33 cellular contexts compared by ENCODE assay signal in genomic region chr3:186213946-186214345, GRCh38.
DNase-seq lines count a peak whose midpoint lies in the region; ATAC-seq, FAIRE-seq and TF ChIP-seq lines count a peak whose summit lies in the region.
"Had no signal": no experiment of that assay in that cellular context is flagged by ENCODE, and none has a peak within 500 bp of the region (broad histone marks: within the 10 kb centered on the region; RNA-seq: fewer than 3 reads in every experiment).

No MANE protein-coding gene starts in this region.

- H3K27me3 ChIP-seq in MG63 = no peaks in the 10 kb centered on the region
- H3K27me3 ChIP-seq in astrocyte (ENCODE audit: insufficient read depth, low read length) = no peaks in the 10 kb centered on the region
- H3K27me3 ChIP-seq: ascending aorta, gastroesophageal sphincter, right lobe of liver had no signal

- DNase-seq in activated CD4-positive, CD25-positive, alpha-beta regulatory T cell treated with anti-CD3 and anti-CD28 coated beads, Interleukin-2, amount 50 U/mL, for 72 hours = no peak
- DNase-seq in MG63 = peak; percentile 43
- DNase-seq in astrocyte (ENCODE audit: low read depth) = peak; percentile 6
- peak; percentile 54 for DNase-seq in stromal cell of bone marrow (ENCODE audit: low read depth)
- DNase-seq in NCI-H1436 treated with DMSO at 0.1 percent for 48 hours (lab: John Stamatoyannopoulos, UW) = no peak
- DNase-seq: activated CD8-positive, alpha-beta T cell treated with anti-CD3 and anti-CD28 coated beads for 36 hours; COR-L47; DMS53; endodermal cell; left ventricle myocardium superior; naive B cell; PC-3; right lobe of liver; SHP77; stimulated activated CD4-positive, alpha-beta T cell treated with anti-CD3 and anti-CD28 coated beads, Interleukin-12 subunit alpha, Interleukin-12 subunit beta, amount 100 ng/mL, for 4 hours; stimulated activated CD4-positive, alpha-beta T cell treated with anti-CD3 and anti-CD28 coated beads, Interleukin-4, amount 100 ng/mL, for 24 hours; substantia nigra; T-cell had no signal

- peak; percentile 44 to 56 for ATAC-seq in activated CD4-positive, CD25-positive, alpha-beta regulatory T cell treated with anti-CD3 and anti-CD28 coated beads, Interleukin-2, amount 50 U/mL, for 24 hours
- no peak for ATAC-seq in HG02678 (IDR thresholded peaks at IDR 0.05; ENCODE audit: unreplicated experiment)
- no peak for ATAC-seq in GM19463 (IDR thresholded peaks at IDR 0.05; ENCODE audit: unreplicated experiment)
- ATAC-seq: A549; activated CD8-positive, alpha-beta T cell treated with anti-CD3 and anti-CD28 coated beads for 36 hours; esophagus mucosa; gastroesophageal sphincter; left ventricle myocardium superior; PC-3; stimulated activated effector memory CD8-positive, alpha-beta T cell treated with anti-CD3 and anti-CD28 coated beads, Interleukin-12 subunit alpha, Interleukin-12 subunit beta, amount 100 ng/mL, for 72 hours; T-cell had no signal

- H3K4me3 ChIP-seq in MG63 = no peak overlapping the region
- no peak overlapping the region for H3K4me3 ChIP-seq in astrocyte (ENCODE audit: insufficient read depth, low read depth, low read length)
- H3K4me3 ChIP-seq: A549, ascending aorta, gastroesophageal sphincter, right lobe of liver had no signal

- no peak overlapping the region for H2AFZ ChIP-seq in astrocyte (ENCODE audit: low read depth, low read length)

- no peak overlapping the region for H3K4me3 Mint-ChIP-seq in astrocyte (ENCODE audit: unreplicated experiment)
- H3K4me3 Mint-ChIP-seq: activated CD8-positive, alpha-beta T cell treated with anti-CD3 and anti-CD28 coated beads for 36 hours; activated naive CD4-positive, alpha-beta T cell treated with anti-CD3 and anti-CD28 coated beads, Interleukin-2, amount 50 U/mL, for 24 hours; B cell; endodermal cell; IgD-negative memory B cell; naive B cell; stimulated activated effector memory CD8-positive, alpha-beta T cell treated with anti-CD3 and anti-CD28 coated beads, Interleukin-12 subunit alpha, Interleukin-12 subunit beta, amount 100 ng/mL, for 72 hours; T-cell; type B pancreatic cell had no signal

- H3K27me3 Mint-ChIP-seq in astrocyte (ENCODE audit: low read depth, unreplicated experiment) = peaks cover 16% of the 10 kb centered on the region
- H3K27me3 Mint-ChIP-seq: IgD-negative memory B cell, type B pancreatic cell had no signal

- no peaks in the 10 kb centered on the region for H3K9me3 ChIP-seq in MG63
- H3K9me3 ChIP-seq in astrocyte (ENCODE audit: insufficient read depth, low read depth, low read length) = no peaks in the 10 kb centered on the region
- H3K9me3 ChIP-seq: A549, ascending aorta, gastroesophageal sphincter, right lobe of liver had no signal

- no peak for FAIRE-seq in astrocyte (lab: Jason Lieb, UNC)
- FAIRE-seq: A549, TTC549 had no signal

- no peaks in the 10 kb centered on the region for H4K20me1 ChIP-seq in astrocyte (ENCODE audit: insufficient read depth, low read length)

- peaks cover 3% of the 10 kb centered on the region for H3K36me3 Mint-ChIP-seq in astrocyte (ENCODE audit: low read depth, unreplicated experiment)
- H3K36me3 Mint-ChIP-seq: activated naive CD4-positive, alpha-beta T cell treated with anti-CD3 and anti-CD28 coated beads, Interleukin-2, amount 50 U/mL, for 24 hours; stimulated activated effector memory CD8-positive, alpha-beta T cell treated with anti-CD3 and anti-CD28 coated beads, Interleukin-12 subunit alpha, Interleukin-12 subunit beta, amount 100 ng/mL, for 72 hours; T-cell; type B pancreatic cell had no signal

- no peaks in the 10 kb centered on the region for H3K36me3 ChIP-seq in MG63
- H3K36me3 ChIP-seq in astrocyte (ENCODE audit: insufficient read depth, low read length) = no peaks in the 10 kb centered on the region
- H3K36me3 ChIP-seq: ascending aorta, right lobe of liver had no signal

- peaks cover 35% of the 10 kb centered on the region for H3K4me1 Mint-ChIP-seq in astrocyte (ENCODE audit: low read depth, unreplicated experiment)

- peaks cover 16% of the 10 kb centered on the region for H3K4me1 ChIP-seq in astrocyte (ENCODE audit: insufficient read depth, low read length)
- H3K4me1 ChIP-seq: A549, right lobe of liver had no signal

- no peak overlapping the region for H3K4me2 ChIP-seq in astrocyte (ENCODE audit: low read length)
- H3K4me2 ChIP-seq: A549 had no signal

- H3K27ac Mint-ChIP-seq in astrocyte (ENCODE audit: unreplicated experiment) = no peak overlapping the region
- H3K27ac Mint-ChIP-seq: activated CD8-positive, alpha-beta T cell treated with anti-CD3 and anti-CD28 coated beads for 36 hours; activated naive CD4-positive, alpha-beta T cell treated with anti-CD3 and anti-CD28 coated beads, Interleukin-2, amount 50 U/mL, for 24 hours; activated T-helper 2 cell treated with anti-CD3 and anti-CD28 coated beads, Interferon-gamma antibody, Interleukin-2, Interleukin-4, amounts not matched to agents 10 μg/mL and 5 μg/mL and 100 μg/mL, durations not matched to agents 14 hours and 24 hours and 36 hours; B cell; endodermal cell; IgD-negative memory B cell; naive B cell; progenitor cell of endocrine pancreas; stimulated activated effector memory CD8-positive, alpha-beta T cell treated with anti-CD3 and anti-CD28 coated beads, Interleukin-12 subunit alpha, Interleukin-12 subunit beta, amount 100 ng/mL, for 72 hours; T-cell; type B pancreatic cell had no signal

- H3K79me2 ChIP-seq in astrocyte (ENCODE audit: insufficient read depth, low read length) = no peaks in the 10 kb centered on the region

- H3K27ac ChIP-seq in astrocyte (ENCODE audit: low read depth, low read length) = no peak overlapping the region
- H3K27ac ChIP-seq: A549, ascending aorta, gastroesophageal sphincter, right lobe of liver had no signal

- no peak for TF ChIP-seq CTCF in astrocyte (IDR thresholded peaks at IDR 0.05; ENCODE audit: insufficient read depth, low read depth, low read length)

- no peaks in the 10 kb centered on the region for H3K9me3 Mint-ChIP-seq in astrocyte (ENCODE audit: unreplicated experiment)
- H3K9me3 Mint-ChIP-seq: activated CD8-positive, alpha-beta T cell treated with anti-CD3 and anti-CD28 coated beads for 36 hours; activated naive CD4-positive, alpha-beta T cell treated with anti-CD3 and anti-CD28 coated beads, Interleukin-2, amount 50 U/mL, for 24 hours; activated T-helper 2 cell treated with anti-CD3 and anti-CD28 coated beads, Interferon-gamma antibody, Interleukin-2, Interleukin-4, amounts not matched to agents 10 μg/mL and 5 μg/mL and 100 μg/mL, durations not matched to agents 14 hours and 24 hours and 36 hours; endodermal cell; IgD-negative memory B cell; naive B cell; stimulated activated effector memory CD8-positive, alpha-beta T cell treated with anti-CD3 and anti-CD28 coated beads, Interleukin-12 subunit alpha, Interleukin-12 subunit beta, amount 100 ng/mL, for 72 hours; T-cell had no signal

- H3K9ac ChIP-seq in astrocyte (ENCODE audit: low read length) = no peak overlapping the region

Comparison
In these comparisons a context has a peak if more than half of its experiments do, and no peak if none do; other contexts are left out.
1. ATAC-seq: peak in activated CD4-positive, CD25-positive, alpha-beta regulatory T cell treated with anti-CD3 and anti-CD28 coated beads, Interleukin-2, amount 50 U/mL, for 24 hours (2 of 2); none in HG02678 (single experiment) and GM19463 (single experiment).
2. DNase-seq: peak in MG63 (single experiment), astrocyte (single experiment) and stromal cell of bone marrow (single experiment); none in activated CD4-positive, CD25-positive, alpha-beta regulatory T cell treated with anti-CD3 and anti-CD28 coated beads, Interleukin-2, amount 50 U/mL, for 72 hours (single experiment) and NCI-H1436 treated with DMSO at 0.1 percent for 48 hours (single experiment).